Comparison of ENCODE assay signal across 1 cellular context in genomic region chrX:113009005-113009404, GRCh38.
TF ChIP-seq lines count a peak whose summit lies in the region.

No MANE protein-coding gene starts in this region.

TF ChIP-seq in GM12878, 131 proteins besides CTCF, POLR2A, EP300 and RAD21:
- TF ChIP-seq RFX5 (IDR thresholded peaks at IDR 0.05; ENCODE audit: low read depth, low read length): no peak
- TF ChIP-seq TCF3 (IDR thresholded peaks at IDR 0.05; ENCODE audit: borderline replicate concordance, insufficient read depth, low read depth, low read length): 0 out of 2 replicates have a peak, but pooled peaks have one; percentile 11
- no peak for TF ChIP-seq LARP7 (IDR thresholded peaks at IDR 0.05)
- TF ChIP-seq BCL3 (IDR thresholded peaks at IDR 0.05; ENCODE audit: borderline replicate concordance, insufficient read depth, low read depth, low read length, poor library complexity, severe bottlenecking): peak; percentile 41
- TF ChIP-seq ATF3 (IDR thresholded peaks at IDR 0.05; ENCODE audit: borderline replicate concordance, extremely low read depth, low read depth, low read length): no peak
